In genomic region chr9:107210775-107211174, GRCh38 we compare ENCODE assay signal across 18 cellular contexts.
DNase-seq lines count a peak whose midpoint lies in the region; ATAC-seq, FAIRE-seq and TF ChIP-seq lines count a peak whose summit lies in the region.
"Had no signal": no experiment of that assay in that cellular context is flagged by ENCODE, and none has a peak within 500 bp of the region (broad histone marks: within the 10 kb centered on the region; RNA-seq: fewer than 3 reads in every experiment).

No MANE protein-coding gene starts in this region.

- H3K27ac ChIP-seq in mammary epithelial cell (ENCODE audit: insufficient read depth, low read depth, low read length) (no peak overlapping the region), H1 (ENCODE audit: low read depth, low read length) (no peak overlapping the region), trophoblast cell (ENCODE audit: low read depth, low read length) (no peak overlapping the region)
- H3K27ac ChIP-seq: 22Rv1; BLaER1 treated with 17β-estradiol and CSF1 and Interleukin-3, amounts not matched to agents 10 nM and 100 nM had no signal

- H3K23me2 ChIP-seq in H1 (ENCODE audit: low read depth, low read length) = no peaks in the 10 kb centered on the region

- CTCF ChIA-PET in MCF 10A (lab: Yijun Ruan, JAX) (interaction anchor here (1.1 kb wide), 1 partner anchor 74 kb away, joined by 3 read pairs; no protein-coding TSS in a partner anchor), mammary epithelial cell (lab: Charles Lee; ENCODE audit: low non-redundant PET) (no interaction called here), H1 (lab: Charles Lee; ENCODE audit: partially characterized antibody) (interaction anchor here (1.0 kb wide), 1 partner anchor 131 kb away, joined by 5 read pairs; no protein-coding TSS in a partner anchor)

- H3K9me3 Mint-ChIP-seq in MCF 10A (ENCODE audit: unreplicated experiment) = peaks cover 3% of the 10 kb centered on the region
- H3K9me3 Mint-ChIP-seq: CD8-positive, alpha-beta T cell had no signal

- in situ Hi-C loops in mammary epithelial cell (cut with MboI; ENCODE audit: low sequenced_read_pairs in 2 of 2) = no loop called here

- H2BK5ac ChIP-seq in H1 (ENCODE audit: low read depth, low read length) (no peak overlapping the region), trophoblast cell (ENCODE audit: low read depth, low read length, poor library complexity) (no peak overlapping the region)

- no peak for TF ChIP-seq EP300 in H1 (IDR thresholded peaks at IDR 0.05; ENCODE audit: borderline replicate concordance in 1 of 2, low read depth in 2 of 2, low read length in 2 of 2)

- H3K4ac ChIP-seq in H1 (replicated peaks; ENCODE audit: insufficient read length, low read depth, low read length) (no peak overlapping the region), trophoblast cell (ENCODE audit: low read depth, low read length) (no peak overlapping the region)

- no peak overlapping the region for H2BK12ac ChIP-seq in H1 (ENCODE audit: low read depth, low read length)
- H2BK12ac ChIP-seq in trophoblast cell (ENCODE audit: low read length) = peak overlapping the region; percentile 16

- no peak for TF ChIP-seq POLR2A in H1 (IDR thresholded peaks at IDR 0.05; ENCODE audit: control extremely low read depth in 1 of 2, low read depth in 2 of 2, low read length in 2 of 2)

- no peaks in the 10 kb centered on the region for H3K36me3 Mint-ChIP-seq in MCF 10A (ENCODE audit: insufficient read depth, unreplicated experiment)
- H3K36me3 Mint-ChIP-seq: CD8-positive, alpha-beta T cell had no signal

- H4K8ac ChIP-seq in H1 (ENCODE audit: extremely low read depth, insufficient read depth, low read length) = no peak overlapping the region
- H4K8ac ChIP-seq in trophoblast cell (ENCODE audit: low read depth, low read length) = no peak overlapping the region

- no peak overlapping the region for H3K4me3 ChIP-seq in mammary epithelial cell (replicated peaks in 1 of 3; ENCODE audit: insufficient read depth in 1 of 3, low read depth in 2 of 3, low read length in 3 of 3)
- H3K4me3 ChIP-seq in H1 (ENCODE audit: extremely low read depth in 1 of 4, insufficient read depth in 2 of 4, low read depth in 3 of 4, low read length in 4 of 4) = no peak overlapping the region
- no peak overlapping the region for H3K4me3 ChIP-seq in trophoblast cell (ENCODE audit: low read depth, low read length)
- H3K4me3 ChIP-seq: BLaER1 treated with 17β-estradiol and CSF1 and Interleukin-3, amounts not matched to agents 10 nM and 100 nM; GM12878 had no signal

- H4K20me1 ChIP-seq in mammary epithelial cell (ENCODE audit: insufficient read depth, low read length) (no peaks in the 10 kb centered on the region), H1 (replicated peaks in 1 of 2; ENCODE audit: control insufficient read depth in 1 of 2, insufficient read depth in 2 of 2, low read length in 2 of 2) (no peaks in the 10 kb centered on the region)
- H4K20me1 ChIP-seq: BLaER1 treated with 17β-estradiol and CSF1 and Interleukin-3, amounts not matched to agents 10 nM and 100 nM had no signal

- H3K14ac ChIP-seq in H1 (ENCODE audit: insufficient read length) = no peak overlapping the region
- H3K14ac ChIP-seq in trophoblast cell (ENCODE audit: low read length) = no peak overlapping the region

- H3K9me3 ChIP-seq in mammary epithelial cell (replicated peaks; ENCODE audit: insufficient read depth, low read length) (no peaks in the 10 kb centered on the region), H1 (ENCODE audit: insufficient read depth in 2 of 2, low read depth in 1 of 2, low read length in 1 of 2) (no peaks in the 10 kb centered on the region), trophoblast cell (ENCODE audit: insufficient read depth, low read depth, low read length) (no peaks in the 10 kb centered on the region)
- H3K9me3 ChIP-seq: BLaER1 treated with 17β-estradiol and CSF1 and Interleukin-3, amounts not matched to agents 10 nM and 100 nM had no signal

- H3K23ac ChIP-seq in H1 (ENCODE audit: insufficient read length) (no peak overlapping the region), trophoblast cell (ENCODE audit: low read length) (no peak overlapping the region)

- H3K4me1 ChIP-seq in mammary epithelial cell (ENCODE audit: insufficient read depth, low read length) = peaks cover 26% of the 10 kb centered on the region
- 0 out of 7 replicates have a peak, but pooled peaks cover 0 to 2% (median 0%) of the 10 kb centered on the region in 4 experiments for H3K4me1 ChIP-seq in H1 (replicated peaks in 1 of 4; ENCODE audit: control insufficient read depth in 3 of 4, insufficient read depth in 4 of 4, low read length in 3 of 4)
- peaks cover 14 to 19% of the 10 kb centered on the region in 2 experiments for H3K4me1 ChIP-seq in trophoblast cell (ENCODE audit: control insufficient read depth in 1 of 2, insufficient read depth in 2 of 2, low read length in 2 of 2)

- TF ChIP-seq RAD21 in H1 (IDR thresholded peaks at IDR 0.05 in 1 of 2, conservative IDR thresholded peaks at IDR 0.05 in 1 of 2; ENCODE audit: low read depth in 2 of 2, low read length in 2 of 2) = no peak

- H4K12ac ChIP-seq in trophoblast cell (ENCODE audit: low read depth, low read length) = no peak overlapping the region

- H2AFZ ChIP-seq in mammary epithelial cell (ENCODE audit: low read depth, low read length) (no peak overlapping the region), H1 (ENCODE audit: low read length) (0 out of 2 replicates have a peak overlapping the region, but pooled peaks have one; percentile 72), trophoblast cell (ENCODE audit: insufficient read depth, low read length, poor library complexity) (no peak overlapping the region)

- POLR2A ChIA-PET in MCF 10A (lab: Yijun Ruan, JAX) (no interaction called here), H1 (lab: Charles Lee; ENCODE audit: partially characterized antibody) (no interaction called here)

- no peak for FAIRE-seq in H1 (lab: Jason Lieb, UNC)
- FAIRE-seq: GM12878, H54 had no signal

- dilution Hi-C loops in mammary epithelial cell (cut with HindIII; ENCODE audit: low sequenced_read_pairs) = no loop called here

- H3K27me3 ChIP-seq in mammary epithelial cell (ENCODE audit: insufficient read depth, low read length) (no peaks in the 10 kb centered on the region), H1 (replicated peaks in 1 of 4; ENCODE audit: control insufficient read depth in 3 of 4, extremely low read depth in 1 of 4, insufficient read depth in 3 of 4, low read length in 3 of 4) (no peaks in the 10 kb centered on the region), trophoblast cell (ENCODE audit: insufficient read depth, low read length) (no peaks in the 10 kb centered on the region)
- H3K27me3 ChIP-seq: BLaER1 treated with 17β-estradiol and CSF1 and Interleukin-3, amounts not matched to agents 10 nM and 100 nM had no signal

- ATAC-seq in HG02642 (IDR thresholded peaks at IDR 0.05; ENCODE audit: poor library complexity, unreplicated experiment) = no peak
- ATAC-seq: CD8-positive, alpha-beta T cell; GM12878 had no signal

- H3K4me2 ChIP-seq in mammary epithelial cell (ENCODE audit: insufficient read depth, low read depth, low read length) = no peak overlapping the region
- no peak overlapping the region for H3K4me2 ChIP-seq in H1 (ENCODE audit: insufficient read depth in 1 of 2, low read depth in 2 of 2, low read length in 2 of 2)
- H3K4me2 ChIP-seq in trophoblast cell (ENCODE audit: low read length) = no peak overlapping the region
- H3K4me2 ChIP-seq: BLaER1 treated with 17β-estradiol and CSF1 and Interleukin-3, amounts not matched to agents 10 nM and 100 nM had no signal

- H3K18ac ChIP-seq in H1 (ENCODE audit: extremely low read depth, low read length) = no peak overlapping the region
- H3K18ac ChIP-seq in trophoblast cell (ENCODE audit: low read length) = no peak overlapping the region

- no peak overlapping the region for H2BK15ac ChIP-seq in H1 (ENCODE audit: low read length)

- H3K9ac ChIP-seq in mammary epithelial cell (ENCODE audit: insufficient read depth, low read length) = no peak overlapping the region
- H3K9ac ChIP-seq in H1 (replicated peaks in 1 of 4; ENCODE audit: extremely low read depth in 1 of 4, low read depth in 3 of 4, low read length in 3 of 4) = no peak overlapping the region
- no peak overlapping the region for H3K9ac ChIP-seq in trophoblast cell (ENCODE audit: low read length)
- H3K9ac ChIP-seq: BLaER1 treated with 17β-estradiol and CSF1 and Interleukin-3, amounts not matched to agents 10 nM and 100 nM had no signal

- no peaks in the 10 kb centered on the region for H3K36me3 ChIP-seq in mammary epithelial cell (ENCODE audit: insufficient read depth, low read length)
- no peaks in the 10 kb centered on the region for H3K36me3 ChIP-seq in H1 (ENCODE audit: control insufficient read depth in 2 of 4, insufficient read depth in 4 of 4, low read length in 3 of 4)
- no peaks in the 10 kb centered on the region for H3K36me3 ChIP-seq in trophoblast cell (ENCODE audit: control insufficient read depth in 1 of 2, insufficient read depth in 2 of 2, low read length in 2 of 2)
- H3K36me3 ChIP-seq: BLaER1 treated with 17β-estradiol and CSF1 and Interleukin-3, amounts not matched to agents 10 nM and 100 nM had no signal

- H2BK120ac ChIP-seq in H1 (replicated peaks; ENCODE audit: low read depth, low read length) = no peak overlapping the region
- H2BK120ac ChIP-seq in trophoblast cell (ENCODE audit: insufficient read depth, low read length, poor library complexity) = peak overlapping the region; percentile 1

- H3K79me2 ChIP-seq in mammary epithelial cell (ENCODE audit: insufficient read depth, low read length) = no peaks in the 10 kb centered on the region
- no peaks in the 10 kb centered on the region for H3K79me2 ChIP-seq in H1 (ENCODE audit: control insufficient read depth in 1 of 2, insufficient read depth in 2 of 2, low read length in 2 of 2)
- H3K79me2 ChIP-seq in trophoblast cell (ENCODE audit: control insufficient read depth, insufficient read depth, low read length, poor library complexity) = no peaks in the 10 kb centered on the region

- no peak for TF ChIP-seq CTCF in MCF 10A (IDR thresholded peaks at IDR 0.05; ENCODE audit: unreplicated experiment)
- TF ChIP-seq CTCF in mammary epithelial cell (conservative IDR thresholded peaks at IDR 0.05 in 1 of 2, IDR thresholded peaks at IDR 0.05 in 1 of 2; ENCODE audit: extremely low read depth in 1 of 2, insufficient read depth in 1 of 2, low read depth in 1 of 2, low read length in 2 of 2) = no peak
- TF ChIP-seq CTCF in H1 (IDR thresholded peaks at IDR 0.05; ENCODE audit: control extremely low read depth in 1 of 3, insufficient read depth in 1 of 3, low read depth in 1 of 3, low read length in 3 of 3) = no peak

- peaks cover 19% of the 10 kb centered on the region for H3K4me1 Mint-ChIP-seq in MCF 10A (ENCODE audit: insufficient read depth, unreplicated experiment)

- no TSS peak for BruUV-seq in MCF 10A (replicated peaks; lab: Mats Ljungman, UMichigan)
- no TSS peak for BruUV-seq in mammary epithelial cell (replicated peaks; lab: Mats Ljungman, UMichigan)

- no peak overlapping the region for H3K4me3 Mint-ChIP-seq in MCF 10A (ENCODE audit: unreplicated experiment)
- H3K4me3 Mint-ChIP-seq: B cell; CD8-positive, alpha-beta T cell had no signal

- WGBS in mammary epithelial cell (ENCODE audit: low coverage, missing lambda C conversion rate) = 90% methylated on average over 6 of the region's 6 CpGs
- WGBS in H1 (ENCODE audit: extremely low coverage in 1 of 2, insufficient coverage in 1 of 2, insufficient read length in 1 of 2, insufficient replicate concordance in 2 of 2, low coverage in 1 of 2, low lambda C conversion rate in 2 of 2, missing lambda C conversion rate in 1 of 2), 2 experiments = 92% methylated on average over 6 of the region's 6 CpGs; no CpG with 5 or more reads in 1 of the 2 experiments
- no CpG with 5 or more reads among the region's 6 CpGs for WGBS in trophoblast cell (ENCODE audit: extremely low coverage, insufficient coverage, insufficient read length)

- no peak overlapping the region for H4K5ac ChIP-seq in H1 (ENCODE audit: insufficient read length, low read depth, low read length)

- DNase-seq in MCF 10A (ENCODE audit: unreplicated experiment) = peak; percentile 42
- no peak for DNase-seq in mammary epithelial cell
- DNase-seq in H1 (ENCODE audit: low read depth in 1 of 2, low spot score in 2 of 2) = no peak
- DNase-seq in islet precursor cell = peak; percentile 63
- DNase-seq in trophoblast cell = peak in 1 of 2 donors; percentile 46
- DNase-seq in activated CD4-positive, alpha-beta T cell treated with anti-CD3 and anti-CD28 coated beads, Interleukin-2, amount 50 U/mL, for 4 hours = no peak
- no peak for DNase-seq in OCI-M2 (lab: John Stamatoyannopoulos, UW; ENCODE audit: unreplicated experiment)
- DNase-seq: Calu3; CD8-positive, alpha-beta T cell; DMS53; DND-41; EL had no signal

- no peak overlapping the region for H4K91ac ChIP-seq in H1 (replicated peaks; ENCODE audit: insufficient read length, low read length)
- peak overlapping the region; percentile 59 for H4K91ac ChIP-seq in trophoblast cell (ENCODE audit: low read depth, low read length)

- H2AK5ac ChIP-seq in H1 (ENCODE audit: low read depth, low read length) = no peak overlapping the region
- no peak overlapping the region for H2AK5ac ChIP-seq in trophoblast cell (ENCODE audit: low read length)

- no peak overlapping the region for H3K27ac Mint-ChIP-seq in MCF 10A (ENCODE audit: low read depth, unreplicated experiment)
- H3K27ac Mint-ChIP-seq: B cell; CD8-positive, alpha-beta T cell had no signal

- no peaks in the 10 kb centered on the region for H3K27me3 Mint-ChIP-seq in MCF 10A (ENCODE audit: insufficient read depth, unreplicated experiment)

- intact Hi-C loops in MCF 10A (cut with micrococcal nuclease) = no loop called here
- intact Hi-C loops in mammary epithelial cell (cut with micrococcal nuclease) = no loop called here

- H3K79me1 ChIP-seq in H1 (ENCODE audit: low read depth, low read length) = no peaks in the 10 kb centered on the region
- H3K79me1 ChIP-seq in trophoblast cell (ENCODE audit: low read length) = peaks cover 18% of the 10 kb centered on the region

- H3K56ac ChIP-seq in H1 (replicated peaks; ENCODE audit: insufficient read length, low read depth, low read length) = no peak overlapping the region

- H2BK20ac ChIP-seq in H1 (ENCODE audit: low read length) = no peak overlapping the region

Comparison
In these comparisons a context has a peak if more than half of its experiments do, and no peak if none do; other contexts are left out.
1. DNase-seq: peak in MCF 10A (single experiment) and islet precursor cell (single experiment); none in mammary epithelial cell (single experiment), H1 (0 of 2), activated CD4-positive, alpha-beta T cell treated with anti-CD3 and anti-CD28 coated beads, Interleukin-2, amount 50 U/mL, for 4 hours (0 of 2) and OCI-M2 (single experiment).